8 cellular contexts compared by ENCODE assay signal in genomic region chr19:48397636-48398328, GRCh38.
DNase-seq lines count a peak whose midpoint lies in the region; ATAC-seq and TF ChIP-seq lines count a peak whose summit lies in the region.

No MANE protein-coding gene starts in this region.

- peak overlapping the region; percentile 72 for H3K4me3 ChIP-seq in RWPE2 (ENCODE audit: severe bottlenecking)
- H3K4me3 ChIP-seq in fibroblast of mammary gland (ENCODE audit: control insufficient read depth, low read depth, low read length) = peak overlapping the region; percentile 62
- peak overlapping the region; percentile 32 to 46 (median 39) for H3K4me3 ChIP-seq in skin epidermis

- no peaks in the 10 kb centered on the region for H3K9me3 ChIP-seq in RWPE2 (ENCODE audit: severe bottlenecking)

- no peak for TF ChIP-seq CTCF in RWPE2 (IDR thresholded peaks at IDR 0.05; ENCODE audit: poor library complexity, severe bottlenecking)
- TF ChIP-seq CTCF in fibroblast of mammary gland (conservative IDR thresholded peaks at IDR 0.05; ENCODE audit: control insufficient read depth, insufficient read depth, low read depth, low read length) = no peak

- H3K27ac ChIP-seq in RWPE2 (ENCODE audit: poor library complexity, severe bottlenecking) = peak overlapping the region; percentile 83
- H3K27ac ChIP-seq in skin epidermis = peak overlapping the region in 17 of 21 experiments; percentile 49 to 84 (median 65)

- peaks cover 6% of the 10 kb centered on the region for H3K4me1 ChIP-seq in RWPE2 (ENCODE audit: insufficient read depth, poor library complexity, severe bottlenecking)

- ATAC-seq in RWPE2 (ENCODE audit: low read depth) = no peak
- ATAC-seq in HG03108 (IDR thresholded peaks at IDR 0.05; ENCODE audit: unreplicated experiment) = no peak

- peaks cover 8% of the 10 kb centered on the region for H3K27me3 ChIP-seq in RWPE2 (ENCODE audit: insufficient read depth, poor library complexity, severe bottlenecking)

- DNase-seq in NCI-H2171 treated with DMSO at 0.1 percent for 48 hours (lab: John Stamatoyannopoulos, UW) = peak; percentile 26
- DNase-seq in NCI-H2171 (lab: John Stamatoyannopoulos, UW) = no peak
- no peak for DNase-seq in RWPE2 (ENCODE audit: low spot score)
- DNase-seq in fibroblast of mammary gland (ENCODE audit: low read depth) = no peak
- DNase-seq in RKO (ENCODE audit: low spot score) = no peak
- DNase-seq in NAMALWA (ENCODE audit: low spot score) = no peak

- no peaks in the 10 kb centered on the region for H3K36me3 ChIP-seq in RWPE2 (ENCODE audit: low read depth)
